14 cellular contexts compared by ENCODE assay signal in the genomic region with DNA sequence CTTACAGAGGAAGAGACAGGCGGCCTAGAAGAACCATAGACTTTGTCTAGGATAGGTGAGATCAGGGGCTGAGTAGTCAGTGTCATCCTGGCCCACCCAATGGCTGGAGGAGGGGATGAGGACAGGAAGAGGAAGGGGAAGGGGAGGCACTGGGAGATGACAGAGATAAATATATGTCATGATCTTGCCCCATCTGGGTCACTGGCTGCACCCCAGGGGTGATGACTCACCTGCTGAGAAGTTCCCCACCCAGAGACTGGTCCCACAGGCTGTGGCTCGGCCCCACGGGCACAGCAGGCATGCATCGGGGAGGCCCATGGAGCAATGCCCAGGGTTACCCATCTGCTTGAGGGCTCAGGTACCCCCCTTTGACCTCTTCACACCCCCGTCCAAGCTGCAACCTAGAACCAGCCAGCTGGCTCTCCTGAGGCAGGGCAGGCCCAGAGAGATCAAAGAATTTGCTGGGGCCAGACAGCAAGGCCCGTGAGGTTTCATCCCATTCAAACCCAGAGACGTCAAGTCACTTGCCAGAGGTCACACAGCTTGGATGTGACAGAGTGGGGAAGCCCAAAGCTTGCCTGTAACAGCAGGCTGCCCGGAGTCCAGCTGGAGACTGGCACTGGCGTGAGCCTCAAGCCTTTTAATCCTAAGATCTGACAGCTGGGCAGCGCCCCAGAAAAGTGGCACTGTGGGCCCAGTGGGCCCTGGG. TPM values are rescaled to one million over a fixed set of nuclear protein-coding genes. Genes with fewer than 3 reads are reported as not detected.
A peak's percentile ranks its signal among the peaks of the same experiment; 100 is the strongest.
DNase-seq lines count a peak whose midpoint lies in the region; ATAC-seq, FAIRE-seq and TF ChIP-seq lines count a peak whose summit lies in the region.
"Had no signal": no experiment of that assay in that cellular context is flagged by ENCODE, and none has a peak within 500 bp of the region (broad histone marks: within the 10 kb centered on the region; RNA-seq: fewer than 3 reads in every experiment).

No MANE protein-coding gene starts in this region.

- peak; percentile 81 for FAIRE-seq in HTR-8/SVneo (lab: Jason Lieb, UNC)
- no peak for FAIRE-seq in K562 (lab: Jason Lieb, UNC)

- H3K27me3 ChIP-seq in K562 (ENCODE audit: control insufficient read depth in 2 of 2, insufficient read depth in 2 of 2, low read length in 2 of 2) (peaks cover 41 to 71% of the 10 kb centered on the region in 2 experiments), osteoblast (ENCODE audit: insufficient read depth, low read length) (peaks cover 53% of the 10 kb centered on the region)

- peaks cover 0 to 10% of the 10 kb centered on the region in 2 experiments; a peak in 3 of 5 replicates for H3K4me1 ChIP-seq in K562 (replicated peaks in 1 of 2; ENCODE audit: control insufficient read depth in 2 of 2, insufficient read depth in 2 of 2, low read length in 2 of 2)
- no peaks in the 10 kb centered on the region for H3K4me1 ChIP-seq in osteoblast (ENCODE audit: insufficient read depth, low read length)

- no peaks in the 10 kb centered on the region for H3K36me3 ChIP-seq in K562 (ENCODE audit: control insufficient read depth, insufficient read depth, low read length)
- H3K36me3 ChIP-seq in osteoblast (ENCODE audit: insufficient read depth, low read length), result no peaks in the 10 kb centered on the region
- H3K36me3 ChIP-seq: neural progenitor cell had no signal

- POLR2A ChIA-PET in K562 (lab: Yijun Ruan, JAX), result interaction anchor here (0.7 kb wide), 1 partner anchor 13 kb away, joined by 4 read pairs; no protein-coding TSS in a partner anchor

- no peaks in the 10 kb centered on the region for H3K9me1 ChIP-seq in K562 (ENCODE audit: control insufficient read depth, insufficient read depth, low read length)

- in situ Hi-C loops in K562 (cut with MboI), result no loop called here

- no peak for ATAC-seq in K562
- no peak for ATAC-seq in GM19455 (IDR thresholded peaks at IDR 0.05; ENCODE audit: unreplicated experiment)

- 0% methylated on average over 10 of the region's 10 CpGs for WGBS in K562 (ENCODE audit: insufficient coverage, low coverage, missing lambda C conversion rate)

- no peak for TF ChIP-seq CTCF in K562 (IDR thresholded peaks at IDR 0.05 in 2 of 3, conservative IDR thresholded peaks at IDR 0.05 in 1 of 3; ENCODE audit: insufficient read depth in 2 of 3, low read depth in 1 of 3, low read length in 3 of 3)
- no peak for TF ChIP-seq CTCF in osteoblast (IDR thresholded peaks at IDR 0.05; ENCODE audit: extremely low read depth, low read depth, low read length)

- H3K9me3 ChIP-seq in K562 (replicated peaks; ENCODE audit: control insufficient read depth, insufficient read depth, low read depth, low read length) (no peaks in the 10 kb centered on the region), osteoblast (ENCODE audit: low read depth, low read length) (no peaks in the 10 kb centered on the region)

- BruUV-seq in K562 (replicated peaks; lab: Mats Ljungman, UMichigan), result no TSS peak

- TF ChIP-seq EP300 in K562 (IDR thresholded peaks at IDR 0.05; ENCODE audit: low read length), result no peak

- H3K27ac ChIP-seq in K562 (ENCODE audit: extremely low read depth, low read depth, low read length), result no peak overlapping the region
- no peak overlapping the region for H3K27ac ChIP-seq in osteoblast (ENCODE audit: low read depth, low read length)
- H3K27ac ChIP-seq: neural progenitor cell had no signal

- H3K79me2 ChIP-seq in K562 (ENCODE audit: control insufficient read depth, insufficient read depth, low read length) (no peaks in the 10 kb centered on the region), osteoblast (ENCODE audit: insufficient read depth, low read length) (no peaks in the 10 kb centered on the region)

- H4K20me1 ChIP-seq in K562 (replicated peaks; ENCODE audit: control insufficient read depth, insufficient read depth, low read length) (peaks cover 30% of the 10 kb centered on the region), osteoblast (ENCODE audit: insufficient read depth, low read length) (no peaks in the 10 kb centered on the region)

- H2AFZ ChIP-seq in K562 (ENCODE audit: low read depth, low read length) (no peak overlapping the region), osteoblast (ENCODE audit: low read length) (no peak overlapping the region)
- H2AFZ ChIP-seq: neural progenitor cell had no signal

- CTCF ChIA-PET in K562 (lab: Yijun Ruan, JAX; ENCODE audit: low intra/inter-chr PET ratio), result no interaction called here

- no peak for TF ChIP-seq RAD21 in K562 (CRISPR knock-in tag; conservative IDR thresholded peaks at IDR 0.05 in 1 of 2, IDR thresholded peaks at IDR 0.05 in 1 of 2)

- DNase-seq in EL (peak; percentile 57), HTR-8/SVneo (ENCODE audit: insufficient read length, low spot score) (no peak), K562 (ENCODE audit: extremely low read depth in 1 of 4, low spot score in 3 of 4) (no peak), osteoblast (ENCODE audit: insufficient read length, low spot score, missing footprints) (peak; percentile 88), GDM1 (lab: John Stamatoyannopoulos, UW) (no peak), DMS79 treated with DMSO at 0.1 percent for 48 hours (lab: John Stamatoyannopoulos, UW) (no peak)
- DNase-seq: activated gamma-delta T cell; CD8-positive, alpha-beta memory T cell; NCI-H1694 treated with DMSO at 0.1 percent for 48 hours; NCI-H748 treated with DMSO at 0.1 percent for 48 hours; SHP77 treated with DMSO at 0.1 percent for 48 hours; stimulated activated naive CD4-positive, alpha-beta T cell had no signal

- H3K9ac ChIP-seq in K562 (ENCODE audit: insufficient read depth in 1 of 2, low read depth in 2 of 2, low read length in 2 of 2), result no peak overlapping the region
- H3K9ac ChIP-seq: neural progenitor cell had no signal

- TF ChIP-seq POLR2A in K562 (conservative IDR thresholded peaks at IDR 0.05), result no peak

- intact Hi-C loops in K562 (cut with micrococcal nuclease), result no loop called here

- no peak overlapping the region for H3K4me2 ChIP-seq in K562 (ENCODE audit: insufficient read depth, low read length)
- no peak overlapping the region for H3K4me2 ChIP-seq in osteoblast (ENCODE audit: insufficient read depth, low read length)
- H3K4me2 ChIP-seq: neural progenitor cell had no signal

- H3K4me3 ChIP-seq in K562, result no peak overlapping the region
- H3K4me3 ChIP-seq in osteoblast (ENCODE audit: insufficient read depth, low read length), result no peak overlapping the region
- H3K4me3 ChIP-seq: neural progenitor cell had no signal

TF ChIP-seq in K562, 482 proteins besides CTCF, POLR2A, EP300 and RAD21:
- TF ChIP-seq ZFP36 (IDR thresholded peaks at IDR 0.05; ENCODE audit: low read depth, low read length, partially characterized antibody), result peak; percentile 73
- TF ChIP-seq, protein P1, sequence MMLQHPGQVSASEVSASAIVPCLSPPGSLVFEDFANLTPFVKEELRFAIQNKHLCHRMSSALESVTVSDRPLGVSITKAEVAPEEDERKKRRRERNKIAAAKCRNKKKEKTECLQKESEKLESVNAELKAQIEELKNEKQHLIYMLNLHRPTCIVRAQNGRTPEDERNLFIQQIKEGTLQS (IDR thresholded peaks at IDR 0.05), result peak; percentile 52
- TF ChIP-seq, protein P1 (CRISPR knock-in tag; conservative IDR thresholded peaks at IDR 0.05), result no peak
- TF ChIP-seq ZNF41 (CRISPR knock-in tag; conservative IDR thresholded peaks at IDR 0.05), result no peak
- TF ChIP-seq RBM25 (IDR thresholded peaks at IDR 0.05; ENCODE audit: low read depth, low read length, severe bottlenecking), result peak; percentile 55

RNA-seq across cellular contexts. Expression of a gene that starts 34.7 kb away (rescaled TPM):
- total RNA-seq in K562 (2011; cell fraction: chromatin; rRNA removed; ENCODE audit: low replicate concordance), result 1.3 and 4.2 TPM in 2 replicates
- 2.4 and 2.7 TPM in 2 replicates for total RNA-seq in K562 (2011; cell fraction: nucleolus; rRNA removed)
- 2.3 and 3.1 TPM in 2 replicates for total RNA-seq in K562 (2011; cell fraction: nucleoplasm; rRNA removed)
- total RNA-seq in K562 (2014; rRNA removed), result 1.1 and 2.2 TPM in 2 replicates
- total RNA-seq in K562 (2014; rRNA removed; fragmentation: Illumina TruSeq; extraction: Trizol), result 0.19 and 0.22 TPM in 2 replicates
- 0.64 and 0.87 TPM in 2 replicates for total RNA-seq in K562 (2015; rRNA removed; fragmentation: Illumina TruSeq; extraction: Trizol)
- 2.4 and 2.8 TPM in 2 replicates for total RNA-seq in K562 (2021)
- polyA plus RNA-seq in K562 (2011; rRNA removed), result 0.52 and 1.5 TPM in 2 replicates
- polyA plus RNA-seq in K562 (2011; cell fraction: cytosol; rRNA removed), result 1.1 and 1.2 TPM in 2 replicates
- 2.4 and 3.4 TPM in 2 replicates for polyA plus RNA-seq in K562 (2011; cell fraction: nucleus; rRNA removed)
- polyA plus RNA-seq in K562 (2012), result 0.77 and 2.0 TPM in 2 replicates
- 0.65 and 1.00 TPM in 2 replicates for polyA plus RNA-seq in K562 (2014; fragmentation: Illumina TruSeq; extraction: Trizol)
- under 1 TPM in 1 of 2 experiments, not detected in 1; 0.01 TPM for polyA plus RNA-seq in K562 (2014; fragmentation: Nextera tagmentation; extraction: Ambion mirVana)
- 3.1 and 4.0 TPM in 2 replicates for polyA plus RNA-seq in K562 (2014; rRNA removed)
- polyA minus RNA-seq in K562 (2011; rRNA and poly(A)+ RNA removed), result 0.53 and 0.69 TPM in 2 replicates
- 0.38 and 1.0 TPM in 2 replicates for polyA minus RNA-seq in K562 (2011; cell fraction: cytosol; rRNA and poly(A)+ RNA removed)
- polyA minus RNA-seq in K562 (2011; cell fraction: nucleus; rRNA and poly(A)+ RNA removed), result 1.9 and 2.1 TPM in 2 replicates
- 0.36 and 0.59 TPM in 2 replicates for total RNA-seq in osteoblast

Comparison
In these comparisons a context has a peak if more than half of its experiments do, and no peak if none do; other contexts are left out.
1. DNase-seq: peak in EL (single experiment) and osteoblast (single experiment); none in HTR-8/SVneo (single experiment), K562 (0 of 4), GDM1 (single experiment) and DMS79 treated with DMSO at 0.1 percent for 48 hours (single experiment).